Comparison of ENCODE assay signal across 17 cellular contexts in the genomic region with DNA sequence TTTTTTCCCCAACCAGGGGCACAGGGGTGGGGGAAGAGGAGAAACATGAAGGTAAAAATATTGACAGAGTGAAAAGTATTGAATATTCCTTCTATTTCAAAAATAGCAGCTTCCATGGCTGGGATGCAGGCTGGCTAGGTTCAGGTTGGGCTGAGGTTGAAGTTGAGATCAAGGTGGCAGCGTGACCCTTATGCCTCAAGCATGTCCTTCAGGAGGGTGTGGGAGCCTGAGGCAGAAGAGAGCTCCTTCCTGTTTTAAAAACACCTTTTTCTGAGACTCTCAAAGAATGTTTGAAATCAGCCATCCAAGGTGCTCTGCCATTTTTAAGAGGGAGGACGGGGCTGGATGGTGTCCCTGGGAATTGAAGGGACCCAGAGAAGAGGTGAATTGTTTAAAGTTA. TPM values are rescaled to one million over a fixed set of nuclear protein-coding genes. Genes with fewer than 3 reads are reported as not detected.
DNase-seq lines count a peak whose midpoint lies in the region; ATAC-seq and TF ChIP-seq lines count a peak whose summit lies in the region.
"Had no signal": no experiment of that assay in that cellular context is flagged by ENCODE, and none has a peak within 500 bp of the region (broad histone marks: within the 10 kb centered on the region; RNA-seq: fewer than 3 reads in every experiment).

No MANE protein-coding gene starts in this region.

- in situ Hi-C loops in gastrocnemius medialis (cut with MboI; ENCODE audit: low sequenced_read_pairs in 4 of 4), result no loop called here

- TF ChIP-seq CTCF in right atrium auricular region (IDR thresholded peaks at IDR 0.05) (no peak), gastrocnemius medialis (IDR thresholded peaks at IDR 0.05 in 4 of 5, conservative IDR thresholded peaks at IDR 0.05 in 1 of 5) (no peak), mucosa of descending colon (IDR thresholded peaks at IDR 0.05) (no peak), RWPE1 (conservative IDR thresholded peaks at IDR 0.05; ENCODE audit: low read depth) (no peak)

- no peaks in the 10 kb centered on the region for H3K9me3 ChIP-seq in right atrium auricular region
- H3K9me3 ChIP-seq in gastrocnemius medialis, result no peaks in the 10 kb centered on the region
- H3K9me3 ChIP-seq in mucosa of descending colon, result no peaks in the 10 kb centered on the region

- H3K4me3 ChIP-seq in right atrium auricular region (no peak overlapping the region), gastrocnemius medialis (no peak overlapping the region), mucosa of descending colon (no peak overlapping the region)

- intact Hi-C loops in left ventricle myocardium superior (cut with micrococcal nuclease) (no loop called here), gastrocnemius medialis (cut with DNase I; ENCODE audit: low total_unique reads) (no loop called here), mucosa of descending colon (cut with DNase I, micrococcal nuclease) (no loop called here)

- no peak for ATAC-seq in left ventricle myocardium superior
- no peak for ATAC-seq in gastrocnemius medialis
- ATAC-seq in mucosa of descending colon, result no peak
- ATAC-seq: activated naive CD4-positive, alpha-beta T cell treated with anti-CD3 and anti-CD28 coated beads, Interleukin-2, amount 50 U/mL, for 72 hours; activated T-cell treated with anti-CD3 and anti-CD28 coated beads, Interleukin-2, amount 50 U/mL, for 4 hours had no signal

- H3K27ac ChIP-seq in right atrium auricular region (peak overlapping the region; percentile 71 to 73), layer of hippocampus (ENCODE audit: low read depth, low read length) (peak overlapping the region; percentile 49), gastrocnemius medialis (peak overlapping the region; percentile 57 to 72 (median 60)), RWPE1 (no peak overlapping the region)

- TF ChIP-seq POLR2A in gastrocnemius medialis (IDR thresholded peaks at IDR 0.05), result no peak

- peaks cover 0 to 100% of the 10 kb centered on the region in 2 donors for H3K4me1 ChIP-seq in right atrium auricular region
- H3K4me1 ChIP-seq in gastrocnemius medialis, result peaks cover 57 to 71% of the 10 kb centered on the region in 2 donors
- peaks cover 9% of the 10 kb centered on the region for H3K4me1 ChIP-seq in mucosa of descending colon (ENCODE audit: low read depth)

- peaks cover 71% of the 10 kb centered on the region for H3K36me3 ChIP-seq in right atrium auricular region
- H3K36me3 ChIP-seq in gastrocnemius medialis, result no peaks in the 10 kb centered on the region
- H3K36me3 ChIP-seq in mucosa of descending colon (ENCODE audit: low read depth), result no peaks in the 10 kb centered on the region

- POLR2A ChIA-PET in RWPE1 (lab: Yijun Ruan, JAX; ENCODE audit: low non-redundant PET), result no interaction called here

- H3K27me3 ChIP-seq in right atrium auricular region (no peaks in the 10 kb centered on the region), layer of hippocampus (ENCODE audit: control insufficient read depth, insufficient read depth, low read length) (no peaks in the 10 kb centered on the region), gastrocnemius medialis (no peaks in the 10 kb centered on the region)
- H3K27me3 ChIP-seq: brain microvascular endothelial cell had no signal

- CTCF ChIA-PET in RWPE1 (lab: Yijun Ruan, JAX), result no interaction called here

- no peak for DNase-seq in right atrium auricular region (ENCODE audit: low spot score)
- DNase-seq in left ventricle myocardium superior, result no peak
- no peak for DNase-seq in gastrocnemius medialis
- no peak for DNase-seq in effector CD4-positive, alpha-beta T cell
- no peak for DNase-seq in mucosa of descending colon
- no peak for DNase-seq in DMS79 (lab: John Stamatoyannopoulos, UW)
- DNase-seq in RWPE1 (ENCODE audit: low spot score), result no peak
- DNase-seq: activated CD4-positive, alpha-beta memory T cell treated with anti-CD3 and anti-CD28 coated beads, Interleukin-2, amount 10 ng/mL, durations not matched to agents 7 days and 5 days; activated T-cell treated with anti-CD3 and anti-CD28 coated beads, Interleukin-2, amount 50 U/mL, for 4 hours; CD4-positive, alpha-beta T cell; effector memory CD4-positive, alpha-beta T cell; NCI-H2171 treated with DMSO at 0.1 percent for 48 hours; stimulated activated CD4-positive, alpha-beta T cell treated with anti-CD3 and anti-CD28 coated beads, Interleukin-4, amount 100 ng/mL, for 1 hour had no signal

RNA-seq across cellular contexts. Expression of a gene that starts 29.5 kb away (rescaled TPM):
- 100 to 1,000 TPM; 625 to 711 TPM for total RNA-seq in right atrium auricular region
- 256 TPM for total RNA-seq in left ventricle myocardium superior
- total RNA-seq in gastrocnemius medialis, result 100 to 1,000 TPM; 102 to 247 (median 144) TPM
- 100 to 1,000 TPM in 1 of 3 donors, 10 to 100 TPM in 2; 14.4 to 193 (median 49.1) TPM for total RNA-seq in mucosa of descending colon
- total RNA-seq: activated CD4-positive, alpha-beta memory T cell treated with anti-CD3 and anti-CD28 coated beads, Interleukin-2, amount 10 ng/mL, durations not matched to agents 7 days and 5 days; activated naive CD4-positive, alpha-beta T cell treated with anti-CD3 and anti-CD28 coated beads, Interleukin-2, amount 50 U/mL, for 72 hours; OCI-LY7 had no signal
